In genomic region chr1:197775282-197776262, GRCh38 we compare ENCODE assay signal across 8 cellular contexts. TPM values are rescaled to one million over a fixed set of nuclear protein-coding genes. Genes with fewer than 3 reads are reported as not detected.
DNase-seq lines count a peak whose midpoint lies in the region; ATAC-seq and TF ChIP-seq lines count a peak whose summit lies in the region.

TSS of gene DENND1B (minus strand) at chr1:197775480. CDS start at chr1:197775155, 325 bp downstream.

- H3K36me3 ChIP-seq in DOHH2 (ENCODE audit: control insufficient read depth, low read length): peaks cover 11% of the 10 kb centered on the region
- H3K36me3 ChIP-seq in upper lobe of left lung: no peaks in the 10 kb centered on the region

- H3K4me1 ChIP-seq in DOHH2 (ENCODE audit: control insufficient read depth, low read length) (peaks cover 57% of the 10 kb centered on the region), upper lobe of left lung (peaks cover 25 to 46% (median 28%) of the 10 kb centered on the region in 4 donors)

- no peaks in the 10 kb centered on the region for H4K20me1 ChIP-seq in DOHH2 (ENCODE audit: control insufficient read depth, insufficient read depth, low read depth, low read length)

- no peaks in the 10 kb centered on the region for H3K9me2 ChIP-seq in DOHH2 (replicated peaks; ENCODE audit: control insufficient read depth, low read length)

- TF ChIP-seq POLR2A in upper lobe of left lung (IDR thresholded peaks at IDR 0.05): peak in 3 of 4 donors; percentile 3 to 72 (median 31)

- H3K4me3 ChIP-seq in DOHH2 (ENCODE audit: low read length): peak within 1 kb of the TSS; percentile 86
- peak within 1 kb of the TSS; percentile 69 for H3K4me3 ChIP-seq in Jurkat, Clone E6-1 (ENCODE audit: low read length)
- H3K4me3 ChIP-seq in upper lobe of left lung: peak within 1 kb of the TSS; percentile 17 to 86 (median 69)

- ATAC-seq in GM21619 (IDR thresholded peaks at IDR 0.05; ENCODE audit: unreplicated experiment): peak; percentile 67
- peak; percentile 67 for ATAC-seq in SK-N-SH treated with all-trans-retinoic acid at 6 μM for 48 hours
- peak; percentile 82 to 91 for ATAC-seq in upper lobe of left lung (ENCODE audit: low FRiP score in 2 of 2)

- no peak for TF ChIP-seq EP300 in upper lobe of left lung (IDR thresholded peaks at IDR 0.05)

- H3K9me3 ChIP-seq in DOHH2 (ENCODE audit: control insufficient read depth, insufficient read depth, low read length) (no peaks in the 10 kb centered on the region), upper lobe of left lung (no peaks in the 10 kb centered on the region)

- no peaks in the 10 kb centered on the region for H3K27me3 ChIP-seq in DOHH2 (ENCODE audit: control insufficient read depth, low read length)
- H3K27me3 ChIP-seq in upper lobe of left lung: no peaks in the 10 kb centered on the region

- peak within 1 kb of the TSS; percentile 79 for H3K4me2 ChIP-seq in DOHH2 (ENCODE audit: low read length)

- H3K27ac ChIP-seq in DOHH2 (ENCODE audit: low read depth, low read length) (peak within 1 kb of the TSS; percentile 68), upper lobe of left lung (peak within 1 kb of the TSS; percentile 89 to 95 (median 90))

- no peak for TF ChIP-seq CTCF in DOHH2 (IDR thresholded peaks at IDR 0.05; ENCODE audit: low read depth, low read length, poor library complexity, severe bottlenecking)
- peak in 5 of 6 experiments; percentile 12 to 47 (median 39) for TF ChIP-seq CTCF in upper lobe of left lung (IDR thresholded peaks at IDR 0.05)

- 11 to 34% methylated on average over 8 to 26 of the region's 51 CpGs for WGBS in upper lobe of left lung, 2 donors

- peaks cover 40% of the 10 kb centered on the region for H3K79me2 ChIP-seq in DOHH2 (ENCODE audit: control insufficient read depth, low read length)

- peak; percentile 84 for DNase-seq in Jurkat, Clone E6-1 (ENCODE audit: low read depth, low spot score)
- DNase-seq in activated naive CD4-positive, alpha-beta T cell treated with anti-CD3 and anti-CD28 coated beads, Interleukin-2, amount 50 U/mL, for 16 hours: peak; percentile 72
- DNase-seq in cardiac septum (ENCODE audit: low spot score) (peak; percentile 94), pons (ENCODE audit: low spot score) (peak; percentile 25), upper lobe of left lung (peak; percentile 94 to 97)

- intact Hi-C loops in cardiac septum (cut with DNase I): loop anchor here (2.0 to 10.0 kb wide), 2 partner anchors 139 to 379 kb away; partner anchors contain the start of gene NEK7

- peaks cover 16% of the 10 kb centered on the region for H3F3A ChIP-seq in DOHH2 (ENCODE audit: control insufficient read depth, insufficient read depth)

TF ChIP-seq in SK-N-SH treated with all-trans-retinoic acid at 6 μM for 48 hours, 23 proteins besides CTCF, POLR2A, EP300 and RAD21:
- no peak for TF ChIP-seq TOX (CRISPR knock-in tag; IDR thresholded peaks at IDR 0.05; ENCODE audit: borderline replicate concordance)
- TF ChIP-seq PPARA (CRISPR knock-in tag; IDR thresholded peaks at IDR 0.05; ENCODE audit: borderline replicate concordance): no peak
- no peak for TF ChIP-seq TSHZ2 (CRISPR knock-in tag; IDR thresholded peaks at IDR 0.05)
- TF ChIP-seq SNAI2 (CRISPR knock-in tag; IDR thresholded peaks at IDR 0.05): no peak
- no peak for TF ChIP-seq CREB5 (CRISPR knock-in tag; IDR thresholded peaks at IDR 0.05; ENCODE audit: low read depth)
- no peak for TF ChIP-seq ZNF70 (CRISPR knock-in tag; IDR thresholded peaks at IDR 0.05)
- no peak for TF ChIP-seq TCF4 (CRISPR knock-in tag; IDR thresholded peaks at IDR 0.05; ENCODE audit: borderline replicate concordance)
- TF ChIP-seq PATZ1 (CRISPR knock-in tag; IDR thresholded peaks at IDR 0.05; ENCODE audit: borderline replicate concordance): no peak
TF ChIP-seq in SK-N-SH treated with all-trans-retinoic acid at 6 μM for 48 hours: peak in this region for 0.

RNA-seq across cellular contexts. Expression of gene DENND1B, which starts in this region (rescaled TPM):
- polyA plus RNA-seq in Jurkat, Clone E6-1 (2012; ENCODE audit: insufficient read depth, insufficient read length): 14.9 TPM
- total RNA-seq in cardiac septum (22.0 TPM), upper lobe of left lung (10 to 100 TPM; 14.9 to 39.1 (median 21.0) TPM)

Comparison
In these comparisons a context has a peak if more than half of its experiments do, and no peak if none do; other contexts are left out.
1. Peak in every context shown above with its lines: DNase-seq, ATAC-seq, H3K4me3 ChIP-seq and H3K27ac ChIP-seq.
2. DNase-seq: peak in every context shown above with its lines; median percentile 96 in upper lobe of left lung; 94 in cardiac septum; 84 in Jurkat, Clone E6-1; 72 in activated naive CD4-positive, alpha-beta T cell treated with anti-CD3 and anti-CD28 coated beads, Interleukin-2, amount 50 U/mL, for 16 hours; 25 in pons.